ENCODE assay signal across 9 cellular contexts in the genomic region with DNA sequence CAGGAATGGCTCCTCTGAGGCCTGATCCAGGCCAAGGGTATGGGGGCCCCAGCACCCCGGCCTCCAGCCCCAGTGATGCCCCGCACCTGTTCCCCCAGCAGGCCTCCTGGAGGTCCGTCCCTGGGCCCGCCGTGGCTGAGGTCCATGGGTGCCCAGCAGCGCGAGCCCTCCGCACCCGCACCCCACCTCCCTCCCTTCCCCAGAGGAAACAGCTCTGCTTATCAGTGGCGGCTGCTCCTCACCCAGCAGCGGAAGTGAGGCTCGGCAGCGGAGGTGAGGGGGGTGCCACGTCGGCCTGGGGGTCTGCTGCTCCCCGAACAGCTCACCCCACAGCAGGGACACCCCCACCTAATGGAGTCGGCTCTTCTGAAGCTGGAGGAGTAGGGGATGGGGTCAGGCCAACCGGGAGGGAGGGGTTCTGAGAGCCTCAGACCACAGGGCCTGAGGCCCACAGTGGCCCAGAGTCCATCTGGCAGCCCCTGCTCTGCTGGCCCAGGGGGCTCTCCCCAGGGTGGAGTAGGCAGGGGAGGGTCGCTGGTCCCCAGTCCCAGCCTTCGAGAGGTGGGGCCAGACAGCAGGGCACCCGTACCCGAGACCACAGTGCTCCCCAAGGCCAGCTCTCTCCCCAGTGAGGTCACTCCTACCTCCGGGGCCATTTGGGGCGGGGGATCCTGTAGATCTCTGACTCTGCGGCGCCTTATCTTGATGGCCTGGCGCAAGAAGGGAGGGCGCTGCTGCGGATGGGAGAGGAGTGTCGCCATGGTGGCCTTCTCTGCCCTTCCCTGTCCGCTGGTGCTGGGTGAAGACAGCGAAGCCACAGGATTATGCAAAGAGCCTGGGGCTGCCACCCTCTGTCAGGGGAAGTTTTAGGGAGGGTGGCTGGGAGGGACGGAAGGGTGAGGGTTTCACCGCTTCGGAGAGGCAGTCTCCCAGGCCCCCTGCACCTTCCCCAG. TPM values are rescaled to one million over a fixed set of nuclear protein-coding genes. Genes with fewer than 3 reads are reported as not detected.
DNase-seq lines count a peak whose midpoint lies in the region; ATAC-seq, FAIRE-seq and TF ChIP-seq lines count a peak whose summit lies in the region.
"Had no signal": no experiment of that assay in that cellular context is flagged by ENCODE, and none has a peak within 500 bp of the region (broad histone marks: within the 10 kb centered on the region; RNA-seq: fewer than 3 reads in every experiment).

A gene (minus strand): TSS at position 828 of the 953 bp plus-strand sequence. CDS start 67 bp downstream, at position 761.

- CTCF ChIA-PET in SK-N-SH (lab: Yijun Ruan, JAX), result interaction anchor here (0.6 to 16.1 kb wide), 22 partner anchors 11 to 171 kb away, joined by 3 to 326 read pairs (median 4); a partner anchor contains a TSS

- H3K9me2 ChIP-seq in SK-N-SH, result no peaks in the 10 kb centered on the region

- DNase-seq in GM19239 (ENCODE audit: insufficient read length, low spot score) (peak; percentile 80), SK-N-SH (peak; percentile 94), left colon (peak in 1 of 2 donors; percentile 66), amniotic stem cell (lab: John Stamatoyannopoulos, UW) (no peak), putamen (ENCODE audit: low spot score) (no peak)
- DNase-seq in activated naive CD4-positive, alpha-beta T cell treated with anti-CD3 and anti-CD28 coated beads, Interleukin-2, amount 50 U/mL, for 16 hours, result peak; percentile 61
- DNase-seq in stimulated activated naive CD4-positive, alpha-beta T cell treated with Interleukin-2 at 50 U/mL for 16 hours (lab: John Stamatoyannopoulos, UW), result peak; percentile 37

- POLR2A ChIA-PET in SK-N-SH (lab: Yijun Ruan, JAX), result interaction anchor here (0.6 to 4.8 kb wide), 14 partner anchors 9 to 432 kb away, joined by 3 to 38 read pairs (median 6); a partner anchor contains a TSS

- no peaks in the 10 kb centered on the region for H3F3A ChIP-seq in SK-N-SH (replicated peaks; ENCODE audit: insufficient read depth)

- TF ChIP-seq EP300 in SK-N-SH (IDR thresholded peaks at IDR 0.05; ENCODE audit: borderline replicate concordance in 1 of 2, low read depth in 1 of 2, low read length in 1 of 2), result no peak

- no peaks in the 10 kb centered on the region for H4K20me1 ChIP-seq in SK-N-SH (ENCODE audit: insufficient read depth)

- TF ChIP-seq RAD21 in SK-N-SH (IDR thresholded peaks at IDR 0.05; ENCODE audit: low read length), result no peak

- H3K4me2 ChIP-seq in SK-N-SH, result no peak within 1 kb of the TSS

- H3K4me1 ChIP-seq in SK-N-SH (ENCODE audit: control insufficient read depth in 1 of 2, insufficient read depth in 2 of 2, low read depth in 1 of 2, low read length in 1 of 2), result peaks cover 4 to 34% of the 10 kb centered on the region in 2 experiments; a peak in 3 of 4 replicates

- H3K4me3 ChIP-seq in SK-N-SH (ENCODE audit: low read depth in 2 of 2, low read length in 1 of 2), result peak within 1 kb of the TSS in 1 of 2 experiments; percentile 17; a peak in 1 of 4 replicates
- H3K4me3 ChIP-seq: SK-N-MC had no signal

- H3K27ac ChIP-seq in SK-N-SH (ENCODE audit: low read depth in 2 of 2, low read length in 1 of 2), result peak within 1 kb of the TSS in 1 of 2 experiments; percentile 93; a peak in 2 of 4 replicates

- intact Hi-C loops in left colon (cut with DNase I, micrococcal nuclease), result no loop called here

- H3K27me3 ChIP-seq in SK-N-SH (ENCODE audit: insufficient read depth), result no peaks in the 10 kb centered on the region

- H3K9me3 ChIP-seq in SK-N-SH, result no peaks in the 10 kb centered on the region

- 79% methylated on average over 32 of the region's 35 CpGs for WGBS in SK-N-SH (ENCODE audit: low lambda C conversion rate)

- H3K79me2 ChIP-seq in SK-N-SH (ENCODE audit: insufficient read depth), result no peaks in the 10 kb centered on the region

- ATAC-seq in left colon, result peak; percentile 8
- no peak for ATAC-seq in GM21717 (IDR thresholded peaks at IDR 0.05; ENCODE audit: unreplicated experiment)

- peaks cover 5 to 32% of the 10 kb centered on the region in 2 experiments for H3K36me3 ChIP-seq in SK-N-SH (replicated peaks in 1 of 2; ENCODE audit: control insufficient read depth in 1 of 2, insufficient read depth in 2 of 2, low read length in 1 of 2)

- FAIRE-seq in GM19239 (lab: Jason Lieb, UNC), result peak; percentile 37

- TF ChIP-seq CTCF in SK-N-SH (IDR thresholded peaks at IDR 0.05), result no peak

- H3K9ac ChIP-seq in SK-N-SH, result no peak within 1 kb of the TSS

- no peak within 1 kb of the TSS for H2AFZ ChIP-seq in SK-N-SH (ENCODE audit: low read depth)

TF ChIP-seq in SK-N-SH, 30 proteins besides CTCF, POLR2A, EP300 and RAD21:
- TF ChIP-seq RCOR1 (IDR thresholded peaks at IDR 0.05; ENCODE audit: low read length) (0 out of 2 replicates have a peak, but pooled peaks have one; percentile 4), MEF2A (IDR thresholded peaks at IDR 0.05; ENCODE audit: borderline replicate concordance, low read depth) (no peak), GATA2 (CRISPR knock-in tag; IDR thresholded peaks at IDR 0.05) (peak; percentile 94), FOXM1 (IDR thresholded peaks at IDR 0.05; ENCODE audit: low read depth) (no peak), FOXJ3 (CRISPR knock-in tag; IDR thresholded peaks at IDR 0.05) (peak; percentile 21), GABPA (IDR thresholded peaks at IDR 0.05; ENCODE audit: low read depth) (no peak), CHD2 (IDR thresholded peaks at IDR 0.05; ENCODE audit: low read length, partially characterized antibody) (no peak), MXI1 (IDR thresholded peaks at IDR 0.05; ENCODE audit: low read depth, low read length) (peak; percentile 32; the same call in 1 of the 2 replicates)
- TF ChIP-seq, protein P1, sequence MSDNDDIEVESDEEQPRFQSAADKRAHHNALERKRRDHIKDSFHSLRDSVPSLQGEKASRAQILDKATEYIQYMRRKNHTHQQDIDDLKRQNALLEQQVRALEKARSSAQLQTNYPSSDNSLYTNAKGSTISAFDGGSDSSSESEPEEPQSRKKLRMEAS (IDR thresholded peaks at IDR 0.05; ENCODE audit: low read depth), result no peak
TF ChIP-seq in SK-N-SH: peak in this region for 4.

RNA-seq across cellular contexts. Expression of the gene that starts here (rescaled TPM):
- 0.99 and 1.3 TPM in 2 replicates for polyA plus RNA-seq in SK-N-SH (2012; rRNA removed)
- polyA plus RNA-seq in SK-N-SH (2012; cell fraction: cytosol; rRNA removed), result 0.41 and 1.2 TPM in 2 replicates
- 6.5 and 8.9 TPM in 2 replicates for polyA plus RNA-seq in SK-N-SH (2012; cell fraction: nucleus; rRNA removed)
- total RNA-seq in left colon, result 10 to 100 TPM; 20.5 to 31.0 TPM

Comparison
In these comparisons a context has a peak if more than half of its experiments do, and no peak if none do; other contexts are left out.
1. DNase-seq: peak in GM19239 (single experiment), SK-N-SH (single experiment), activated naive CD4-positive, alpha-beta T cell treated with anti-CD3 and anti-CD28 coated beads, Interleukin-2, amount 50 U/mL, for 16 hours (single experiment) and stimulated activated naive CD4-positive, alpha-beta T cell treated with Interleukin-2 at 50 U/mL for 16 hours (single experiment); none in amniotic stem cell (single experiment) and putamen (single experiment).